Comparison of ENCODE assay signal across 18 cellular contexts in genomic region chr10:6101181-6101580, GRCh38. TPM values are rescaled to one million over a fixed set of nuclear protein-coding genes. Genes with fewer than 3 reads are reported as not detected.
DNase-seq lines count a peak whose midpoint lies in the region; ATAC-seq and TF ChIP-seq lines count a peak whose summit lies in the region.
"Had no signal": no experiment of that assay in that cellular context is flagged by ENCODE, and none has a peak within 500 bp of the region (broad histone marks: within the 10 kb centered on the region; RNA-seq: fewer than 3 reads in every experiment).

No MANE protein-coding gene starts in this region.

- H2AFZ ChIP-seq in MM.1S (ENCODE audit: low read length): no peak overlapping the region

- H3K9me3 ChIP-seq in transverse colon (no peaks in the 10 kb centered on the region), MM.1S (replicated peaks; ENCODE audit: insufficient read depth, low read length) (no peaks in the 10 kb centered on the region)
- H3K9me3 ChIP-seq: thyroid gland had no signal

- no peaks in the 10 kb centered on the region for H3K9me2 ChIP-seq in MM.1S (replicated peaks; ENCODE audit: insufficient read depth, low read length)

- TF ChIP-seq EP300 in transverse colon (IDR thresholded peaks at IDR 0.05; ENCODE audit: low read depth): no peak

- DNase-seq in NCI-H2171 treated with DMSO at 0.1 percent for 48 hours (lab: John Stamatoyannopoulos, UW) (peak; percentile 71), NCI-H2171 (lab: John Stamatoyannopoulos, UW) (no peak), transverse colon (peak; percentile 55), MM.1S (no peak), foreskin fibroblast (no peak), kidney glomerular epithelial cell (lab: John Stamatoyannopoulos, UW) (no peak)
- DNase-seq: activated CD4-positive, alpha-beta T cell treated with anti-CD3 and anti-CD28 coated beads, Interleukin-2, amount 50 U/mL, for 48 hours; activated naive CD4-positive, alpha-beta T cell treated with Interleukin-2 at 50 U/mL for 16 hours; Kasumi-1; NCI-H2107; T-helper 17 cell; thyroid gland had no signal

- peaks cover 81% of the 10 kb centered on the region for H3K79me2 ChIP-seq in MM.1S (ENCODE audit: low read length)

- H3K36me3 ChIP-seq in transverse colon: peaks cover 0 to 39% (median 2%) of the 10 kb centered on the region in 4 donors
- peaks cover 3% of the 10 kb centered on the region; the same call in 1 of the 2 replicates for H3K36me3 ChIP-seq in MM.1S (replicated peaks; ENCODE audit: insufficient read depth, low read length)

- intact Hi-C loops in transverse colon (cut with DNase I; ENCODE audit: low total_unique reads): no loop called here

- in situ Hi-C loops in transverse colon (cut with MboI; ENCODE audit: low pct_ligation_motif_present in 1 of 4, low pct_unique_long_range_greater_than_20kb in 1 of 4, low sequenced_read_pairs in 3 of 4): loop anchor here in 3 of 4 donors (10.0 to 25.0 kb wide), 2 partner anchors 286 to 294 kb away; no protein-coding TSS in a partner anchor

- no peaks in the 10 kb centered on the region for H3F3A ChIP-seq in MM.1S (ENCODE audit: insufficient read depth, low read length)

- H3K27me3 ChIP-seq in transverse colon: no peaks in the 10 kb centered on the region
- no peaks in the 10 kb centered on the region for H3K27me3 ChIP-seq in MM.1S (replicated peaks; ENCODE audit: insufficient read depth, low read length)
- H3K27me3 ChIP-seq: thyroid gland had no signal

- no peak for TF ChIP-seq POLR2A in transverse colon (IDR thresholded peaks at IDR 0.05)

- peak; percentile 79 for ATAC-seq in HG02623 (IDR thresholded peaks at IDR 0.05; ENCODE audit: unreplicated experiment)
- peak; percentile 79 for ATAC-seq in HG03460 (IDR thresholded peaks at IDR 0.05; ENCODE audit: unreplicated experiment)
- ATAC-seq: Panc1, T-helper 17 cell had no signal

- H3K27ac ChIP-seq in transverse colon (peak overlapping the region in 1 of 4 donors; percentile 17), MM.1S (ENCODE audit: low read length) (no peak overlapping the region)
- H3K27ac ChIP-seq: 22Rv1, thyroid gland had no signal

- WGBS in transverse colon (ENCODE audit: low coverage in 1 of 2), 2 donors: 82 to 85% methylated on average over 7 to 8 of the region's 8 CpGs

- TF ChIP-seq CTCF in transverse colon (IDR thresholded peaks at IDR 0.05) (no peak), MM.1S (IDR thresholded peaks at IDR 0.05; ENCODE audit: low read length) (no peak), foreskin fibroblast (IDR thresholded peaks at IDR 0.05; ENCODE audit: low read depth, low read length) (no peak)

- H3K4me1 ChIP-seq in transverse colon (no peaks in the 10 kb centered on the region), MM.1S (ENCODE audit: low read length) (no peaks in the 10 kb centered on the region)
- H3K4me1 ChIP-seq: thyroid gland had no signal

- H3K4me3 ChIP-seq in transverse colon (no peak overlapping the region), MM.1S (ENCODE audit: low read length) (no peak overlapping the region), foreskin fibroblast (ENCODE audit: low read depth in 1 of 2, low read length in 2 of 2) (no peak overlapping the region)
- H3K4me3 ChIP-seq: thyroid gland had no signal

- no peak overlapping the region for H3K4me2 ChIP-seq in MM.1S (ENCODE audit: low read depth, low read length)

- peaks cover 11% of the 10 kb centered on the region for H4K20me1 ChIP-seq in MM.1S (ENCODE audit: insufficient read depth, low read length)

- no peak overlapping the region for H3K9ac ChIP-seq in MM.1S (ENCODE audit: low read length)

RNA-seq across cellular contexts. Expression of gene RBM17, which starts 12.3 kb away (rescaled TPM):
- total RNA-seq in transverse colon: 10 to 100 TPM; 45.0 to 80.7 (median 64.7) TPM

RNA-seq across cellular contexts. Expression of gene IL2RA, which starts 39.0 kb away (rescaled TPM):
- 1 to 10 TPM in 1 of 4 donors, under 1 TPM in 1, not detected in 2; 0.79 to 1.1 TPM for total RNA-seq in transverse colon
- total RNA-seq: neural crest cell, skeletal muscle tissue had no signal

Comparison
In these comparisons a context has a peak if more than half of its experiments do, and no peak if none do; other contexts are left out.
1. DNase-seq: peak in NCI-H2171 treated with DMSO at 0.1 percent for 48 hours (single experiment) and transverse colon (single experiment); none in NCI-H2171 (single experiment), MM.1S (single experiment), foreskin fibroblast (0 of 2) and kidney glomerular epithelial cell (single experiment).